Comparison of ENCODE assay signal across 7 cellular contexts in the genomic region with DNA sequence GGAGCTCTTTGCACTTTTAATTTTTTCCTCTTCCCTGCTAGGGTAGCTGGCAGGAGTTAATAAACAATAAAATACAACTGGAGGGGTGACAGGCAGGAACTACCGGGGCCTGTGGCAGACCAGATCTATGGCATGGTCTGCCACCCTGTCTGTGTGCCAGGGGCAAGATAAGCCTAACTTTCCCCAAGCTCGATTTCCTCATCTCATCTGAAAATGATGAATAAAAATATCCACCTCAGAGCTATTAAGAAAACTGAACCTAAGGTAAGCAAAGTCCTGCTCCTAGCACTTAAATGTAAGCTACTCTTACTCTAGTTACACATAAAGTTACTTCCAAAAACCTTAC. TPM values are rescaled to one million over a fixed set of nuclear protein-coding genes. Genes with fewer than 3 reads are reported as not detected.
DNase-seq lines count a peak whose midpoint lies in the region; ATAC-seq and TF ChIP-seq lines count a peak whose summit lies in the region.

No MANE protein-coding gene starts in this region.

- POLR2A ChIA-PET in HEK293 (lab: Yijun Ruan, JAX) = interaction anchor here (0.7 to 2.7 kb wide), 6 partner anchors 11 to 296 kb away, joined by 3 to 11 read pairs (median 5); a partner anchor contains a TSS
- POLR2A ChIA-PET in activated B cell treated with CpG ODN at 0.5 μM for 24 hours (lab: Charles Lee) = interaction anchor here (0.7 to 2.5 kb wide), 8 partner anchors 11 to 296 kb away, joined by 3 to 19 read pairs (median 4); a partner anchor contains a TSS

- TF ChIP-seq CTCF in HEK293 (tag by site-specific recombination; IDR thresholded peaks at IDR 0.05) (no peak), activated B cell treated with CpG ODN at 0.5 μM for 24 hours (IDR thresholded peaks at IDR 0.05) (no peak)

- H3K27me3 Mint-ChIP-seq in activated B cell treated with CpG ODN at 0.5 μM for 24 hours = no peaks in the 10 kb centered on the region

- H3K36me3 ChIP-seq in HEK293 (ENCODE audit: control insufficient read depth in 2 of 2, insufficient read depth in 1 of 2, low read length in 2 of 2) = peaks cover 0 to 27% of the 10 kb centered on the region in 2 experiments; a peak in 1 of 3 replicates

- H3K9me3 Mint-ChIP-seq in activated B cell treated with CpG ODN at 0.5 μM for 24 hours = no peaks in the 10 kb centered on the region
- no peaks in the 10 kb centered on the region for H3K9me3 Mint-ChIP-seq in stimulated activated effector memory CD8-positive, alpha-beta T cell treated with anti-CD3 and anti-CD28 coated beads, Interleukin-12 subunit alpha, Interleukin-12 subunit beta, amount 100 ng/mL, for 72 hours

- ATAC-seq in activated B cell treated with CpG ODN at 0.5 μM for 24 hours (ENCODE audit: low read depth) (no peak), GM19463 (IDR thresholded peaks at IDR 0.05; ENCODE audit: unreplicated experiment) (no peak), HG02981 (IDR thresholded peaks at IDR 0.05; ENCODE audit: unreplicated experiment) (no peak)
- ATAC-seq in stimulated activated effector memory CD8-positive, alpha-beta T cell treated with anti-CD3 and anti-CD28 coated beads, Interleukin-12 subunit alpha, Interleukin-12 subunit beta, amount 100 ng/mL, for 72 hours = no peak

- H3K4me1 Mint-ChIP-seq in activated B cell treated with CpG ODN at 0.5 μM for 24 hours = peaks cover 39% of the 10 kb centered on the region
- peaks cover 59% of the 10 kb centered on the region for H3K4me1 Mint-ChIP-seq in stimulated activated effector memory CD8-positive, alpha-beta T cell treated with anti-CD3 and anti-CD28 coated beads, Interleukin-12 subunit alpha, Interleukin-12 subunit beta, amount 100 ng/mL, for 72 hours

- no peak for DNase-seq in activated B cell treated with CpG ODN at 0.5 μM for 24 hours
- DNase-seq in stimulated activated effector memory CD8-positive, alpha-beta T cell treated with anti-CD3 and anti-CD28 coated beads, Interleukin-12 subunit alpha, Interleukin-12 subunit beta, amount 100 ng/mL, for 72 hours (ENCODE audit: low spot score in 2 of 2) = no peak
- no peak for DNase-seq in stimulated activated CD4-positive, alpha-beta T cell treated with anti-CD3 and anti-CD28 coated beads, Interleukin-4, amount 100 ng/mL, for 24 hours

- H3K27ac Mint-ChIP-seq in activated B cell treated with CpG ODN at 0.5 μM for 24 hours = peak overlapping the region; percentile 95
- peak overlapping the region; percentile 99 for H3K27ac Mint-ChIP-seq in stimulated activated effector memory CD8-positive, alpha-beta T cell treated with anti-CD3 and anti-CD28 coated beads, Interleukin-12 subunit alpha, Interleukin-12 subunit beta, amount 100 ng/mL, for 72 hours

- intact Hi-C loops in activated B cell treated with CpG ODN at 0.5 μM for 24 hours (cut with micrococcal nuclease) = loop anchor here (1.0 kb wide), 6 partner anchors 23 to 297 kb away; a partner anchor contains a TSS

- no peaks in the 10 kb centered on the region for H3K9me3 ChIP-seq in HEK293 (ENCODE audit: control insufficient read depth, insufficient read depth, low read depth, low read length)

- CTCF ChIA-PET in HEK293 (lab: Yijun Ruan, JAX) (interaction anchor here (0.6 to 6.4 kb wide), 12 partner anchors 12 to 514 kb away, joined by 3 to 79 read pairs (median 4); a partner anchor contains a TSS), activated B cell treated with CpG ODN at 0.5 μM for 24 hours (lab: Charles Lee) (interaction anchor here (0.8 to 3.5 kb wide), 5 partner anchors 12 to 416 kb away, joined by 3 to 26 read pairs (median 3); a partner anchor contains a TSS)

- H3K27ac ChIP-seq in HEK293 (ENCODE audit: extremely low read depth, low read depth, low read length) = peak overlapping the region; percentile 89; the same call in 1 of the 2 replicates

- H3K4me3 ChIP-seq in HEK293 (ENCODE audit: low read depth, low read length) = peak overlapping the region; percentile 85
- peak overlapping the region; percentile 47 for H3K4me3 ChIP-seq in iPS-11a (ENCODE audit: low read depth, low read length)

- peaks cover 21% of the 10 kb centered on the region for H3K36me3 Mint-ChIP-seq in activated B cell treated with CpG ODN at 0.5 μM for 24 hours (ENCODE audit: low read depth)
- peaks cover 20% of the 10 kb centered on the region for H3K36me3 Mint-ChIP-seq in stimulated activated effector memory CD8-positive, alpha-beta T cell treated with anti-CD3 and anti-CD28 coated beads, Interleukin-12 subunit alpha, Interleukin-12 subunit beta, amount 100 ng/mL, for 72 hours

- 0 out of 2 replicates have a peak, but pooled peaks cover 4% of the 10 kb centered on the region for H3K4me1 ChIP-seq in HEK293 (ENCODE audit: control insufficient read depth, insufficient read depth, low read length)

- peak overlapping the region; percentile 91 for H3K4me3 Mint-ChIP-seq in activated B cell treated with CpG ODN at 0.5 μM for 24 hours
- H3K4me3 Mint-ChIP-seq in stimulated activated effector memory CD8-positive, alpha-beta T cell treated with anti-CD3 and anti-CD28 coated beads, Interleukin-12 subunit alpha, Interleukin-12 subunit beta, amount 100 ng/mL, for 72 hours = peak overlapping the region; percentile 93

TF ChIP-seq in HEK293, 187 proteins besides CTCF, POLR2A, EP300 and RAD21:
- TF ChIP-seq, protein P1, sequence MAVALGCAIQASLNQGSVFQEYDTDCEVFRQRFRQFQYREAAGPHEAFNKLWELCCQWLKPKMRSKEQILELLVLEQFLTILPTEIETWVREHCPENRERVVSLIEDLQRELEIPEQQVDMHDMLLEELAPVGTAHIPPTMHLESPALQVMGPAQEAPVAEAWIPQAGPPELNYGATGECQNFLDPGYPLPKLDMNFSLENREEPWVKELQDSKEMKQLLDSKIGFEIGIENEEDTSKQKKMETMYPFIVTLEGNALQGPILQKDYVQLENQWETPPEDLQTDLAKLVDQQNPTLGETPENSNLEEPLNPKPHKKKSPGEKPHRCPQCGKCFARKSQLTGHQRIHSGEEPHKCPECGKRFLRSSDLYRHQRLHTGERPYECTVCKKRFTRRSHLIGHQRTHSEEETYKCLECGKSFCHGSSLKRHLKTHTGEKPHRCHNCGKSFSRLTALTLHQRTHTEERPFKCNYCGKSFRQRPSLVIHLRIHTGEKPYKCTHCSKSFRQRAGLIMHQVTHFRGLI (tag by site-specific recombination; IDR thresholded peaks at IDR 0.05) = peak; percentile 93
- TF ChIP-seq ZNF133 (tag by site-specific recombination; IDR thresholded peaks at IDR 0.05) = no peak
TF ChIP-seq in HEK293: peak in this region for 1.

RNA-seq across cellular contexts. Expression of a gene that starts 0.9 kb away (rescaled TPM):
- total RNA-seq in activated B cell treated with CpG ODN at 0.5 μM for 24 hours = 18.0 and 24.8 TPM in 2 replicates

RNA-seq across cellular contexts. Expression of a gene that starts 12.3 kb away (rescaled TPM):
- total RNA-seq in activated B cell treated with CpG ODN at 0.5 μM for 24 hours = 0.20 TPM in 1 of 2 replicates, not detected in the other

RNA-seq across cellular contexts. Expression of a gene that starts 23.9 kb away (rescaled TPM):
- 47.3 and 51.6 TPM in 2 replicates for total RNA-seq in activated B cell treated with CpG ODN at 0.5 μM for 24 hours

RNA-seq across cellular contexts. Expression of a gene that starts 28.9 kb away (rescaled TPM):
- total RNA-seq in activated B cell treated with CpG ODN at 0.5 μM for 24 hours = 75.5 and 80.9 TPM in 2 replicates

RNA-seq across cellular contexts. Expression of a gene that starts 33.1 kb away (rescaled TPM):
- 8.1 and 8.3 TPM in 2 replicates for total RNA-seq in activated B cell treated with CpG ODN at 0.5 μM for 24 hours
